ENCODE assay signal across 8 cellular contexts in genomic region chr6:139134817-139135577, GRCh38. TPM values are rescaled to one million over a fixed set of nuclear protein-coding genes. Genes with fewer than 3 reads are reported as not detected.
A peak's percentile ranks its signal among the peaks of the same experiment; 100 is the strongest.
DNase-seq lines count a peak whose midpoint lies in the region; ATAC-seq and TF ChIP-seq lines count a peak whose summit lies in the region.

TSS of gene HECA (plus strand) at chr6:139135080. CDS start at chr6:139135397, 317 bp downstream.

- POLR2A ChIA-PET in activated CD4-positive, alpha-beta T cell treated with anti-CD3 and anti-CD28 coated beads for 36 hours (lab: Charles Lee), result interaction anchor here (0.6 to 1.1 kb wide), 3 partner anchors 9 to 18 kb away, joined by 3 to 6 read pairs (median 3); no protein-coding TSS in a partner anchor

- CTCF ChIA-PET in activated CD4-positive, alpha-beta T cell treated with anti-CD3 and anti-CD28 coated beads for 36 hours (lab: Charles Lee), result interaction anchor here (1.0 kb wide), 1 partner anchor 16 kb away, joined by 3 read pairs; no protein-coding TSS in a partner anchor

- peak within 1 kb of the TSS; percentile 67 for H3K4me3 ChIP-seq in kidney epithelial cell (ENCODE audit: low read depth, low read length)

- H3K4me3 Mint-ChIP-seq in activated CD4-positive, alpha-beta T cell treated with anti-CD3 and anti-CD28 coated beads for 36 hours, result peak within 1 kb of the TSS; percentile 93
- peak within 1 kb of the TSS; percentile 93 for H3K4me3 Mint-ChIP-seq in chondrocyte (ENCODE audit: unreplicated experiment)

- H3K36me3 ChIP-seq in kidney epithelial cell (ENCODE audit: control insufficient read depth, insufficient read depth, low read length), result no peaks in the 10 kb centered on the region

- H3K27ac Mint-ChIP-seq in activated CD4-positive, alpha-beta T cell treated with anti-CD3 and anti-CD28 coated beads for 36 hours, result peak within 1 kb of the TSS; percentile 98
- peak within 1 kb of the TSS; percentile 92 for H3K27ac Mint-ChIP-seq in chondrocyte (ENCODE audit: unreplicated experiment)

- no peaks in the 10 kb centered on the region for H3K9me3 Mint-ChIP-seq in activated CD4-positive, alpha-beta T cell treated with anti-CD3 and anti-CD28 coated beads for 36 hours (ENCODE audit: low read depth)
- no peaks in the 10 kb centered on the region for H3K9me3 Mint-ChIP-seq in chondrocyte (ENCODE audit: low read depth)

- peaks cover 30% of the 10 kb centered on the region for H3K36me3 Mint-ChIP-seq in activated CD4-positive, alpha-beta T cell treated with anti-CD3 and anti-CD28 coated beads for 36 hours (ENCODE audit: low read depth)
- H3K36me3 Mint-ChIP-seq in chondrocyte (ENCODE audit: low read depth), result peaks cover 2% of the 10 kb centered on the region

- intact Hi-C loops in activated CD4-positive, alpha-beta T cell treated with anti-CD3 and anti-CD28 coated beads for 36 hours (cut with DNase I, micrococcal nuclease), result loop anchor here (1.0 to 5.0 kb wide), 4 partner anchors 10 to 363 kb away; partner anchors contain the start of genes CCDC28A (in 1 of the 2), CITED2 (in 1 of the 2) and REPS1 (in 1 of the 2)

- DNase-seq in AG20443 (ENCODE audit: low spot score), result peak; percentile 98
- DNase-seq in GM19238 (ENCODE audit: insufficient read length, low spot score), result peak; percentile 85
- DNase-seq in NCI-H524 (lab: John Stamatoyannopoulos, UW), result peak; percentile 62 to 77
- peak; percentile 100 for DNase-seq in activated CD4-positive, alpha-beta T cell treated with anti-CD3 and anti-CD28 coated beads for 36 hours
- DNase-seq in chondrocyte (ENCODE audit: low spot score), result peak; percentile 97
- peak; percentile 65 for DNase-seq in kidney epithelial cell (ENCODE audit: low read depth)
- DNase-seq in stimulated activated CD4-positive, alpha-beta T cell treated with anti-CD3 and anti-CD28 coated beads, Interleukin-15, amount 100 ng/mL, for 24 hours, result peak; percentile 100

- TF ChIP-seq CTCF in chondrocyte (IDR thresholded peaks at IDR 0.05), result no peak
- TF ChIP-seq CTCF in kidney epithelial cell (IDR thresholded peaks at IDR 0.05; ENCODE audit: insufficient read depth, low read length, poor library complexity, severe bottlenecking), result no peak

- no peaks in the 10 kb centered on the region for H3K27me3 ChIP-seq in kidney epithelial cell (ENCODE audit: control insufficient read depth, insufficient read depth, low read length)

- peak; percentile 89 for ATAC-seq in HG03439 (IDR thresholded peaks at IDR 0.05; ENCODE audit: unreplicated experiment)
- ATAC-seq in activated CD4-positive, alpha-beta T cell treated with anti-CD3 and anti-CD28 coated beads for 36 hours, result peak; percentile 70

- H3K4me1 Mint-ChIP-seq in activated CD4-positive, alpha-beta T cell treated with anti-CD3 and anti-CD28 coated beads for 36 hours, result peaks cover 49% of the 10 kb centered on the region
- H3K4me1 Mint-ChIP-seq in chondrocyte (ENCODE audit: low read depth), result peaks cover 39% of the 10 kb centered on the region

- H3K27me3 Mint-ChIP-seq in activated CD4-positive, alpha-beta T cell treated with anti-CD3 and anti-CD28 coated beads for 36 hours, result no peaks in the 10 kb centered on the region
- no peaks in the 10 kb centered on the region for H3K27me3 Mint-ChIP-seq in chondrocyte (ENCODE audit: low read depth)

RNA-seq across cellular contexts. Expression of gene HECA, which starts in this region (rescaled TPM):
- 10 to 100 TPM; 51.6 to 63.4 TPM for total RNA-seq in activated CD4-positive, alpha-beta T cell treated with anti-CD3 and anti-CD28 coated beads for 36 hours
- total RNA-seq in chondrocyte, result 19.5 to 23.8 TPM (median 22.6 TPM) in 3 replicates
- 15.9 and 18.7 TPM in 2 replicates for total RNA-seq in kidney epithelial cell

Comparison
In these comparisons a context has a peak if more than half of its experiments do, and no peak if none do; other contexts are left out.
1. Peak in every context shown above with its lines: DNase-seq, ATAC-seq and H3K4me3 ChIP-seq.